In the genomic region with DNA sequence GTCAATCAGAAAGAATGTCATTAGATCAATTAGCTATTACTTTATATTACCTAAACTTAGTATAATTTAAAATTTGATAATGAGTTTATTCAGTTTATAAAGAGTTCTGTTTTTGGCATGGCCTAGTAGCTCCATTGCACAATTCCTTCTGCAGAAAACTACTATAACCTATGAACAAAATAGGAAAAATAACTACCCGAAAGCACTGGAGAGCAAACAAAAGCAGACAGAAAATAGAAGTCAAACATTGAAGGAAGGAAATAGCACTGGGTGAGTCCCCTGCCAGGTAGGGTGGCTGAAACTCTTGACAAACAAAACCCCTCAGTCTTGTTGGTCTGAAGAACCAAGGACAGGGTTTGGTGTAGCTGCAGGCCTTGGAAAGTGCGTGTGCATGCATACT, we compare ENCODE assay signal across 26 cellular contexts.
"Had no signal": no experiment of that assay in that cellular context is flagged by ENCODE, and none has a peak within 500 bp of the region (broad histone marks: within the 10 kb centered on the region; RNA-seq: fewer than 3 reads in every experiment).

No MANE protein-coding gene starts in this region.

- H3K27ac ChIP-seq: heart right ventricle, hepatocyte, lower lobe of right lung, neural progenitor cell, neutrophil, testis, thyroid gland, transverse colon, upper lobe of left lung, vagina had no signal

- H3K27me3 Mint-ChIP-seq: naive thymus-derived CD8-positive, alpha-beta T cell; progenitor cell of endocrine pancreas; stimulated activated naive CD8-positive, alpha-beta T cell treated with anti-CD3 and anti-CD28 coated beads, Interleukin-15, amount 100 ng/mL, for 72 hours had no signal

- DNase-seq: heart right ventricle; islet precursor cell; left ventricle myocardium superior; lower lobe of right lung; mammary epithelial cell; mesenchymal stem cell; naive thymus-derived CD8-positive, alpha-beta T cell; occipital lobe; retina; right cardiac atrium; stimulated activated CD4-positive, alpha-beta T cell treated with anti-CD3 and anti-CD28 coated beads, Interleukin-1b, Interleukin-23, amount 100 ng/mL, for 48 hours; stimulated activated CD4-positive, alpha-beta T cell treated with anti-CD3 and anti-CD28 coated beads, Interleukin-4, amount 100 ng/mL, for 1 hour; stimulated activated naive CD4-positive, alpha-beta T cell treated with Interleukin-2 at 50 U/mL for 16 hours; stimulated activated naive CD8-positive, alpha-beta T cell treated with anti-CD3 and anti-CD28 coated beads, Interleukin-15, amount 100 ng/mL, for 72 hours; testis; thyroid gland; transverse colon; upper lobe of left lung had no signal

- H3K4me3 Mint-ChIP-seq: naive thymus-derived CD8-positive, alpha-beta T cell; nephron; neural progenitor cell; stimulated activated effector memory CD8-positive, alpha-beta T cell treated with anti-CD3 and anti-CD28 coated beads, Interleukin-12 subunit alpha, Interleukin-12 subunit beta, amount 100 ng/mL, for 72 hours; stimulated activated naive CD8-positive, alpha-beta T cell treated with anti-CD3 and anti-CD28 coated beads, Interleukin-15, amount 100 ng/mL, for 72 hours had no signal

- H3K27ac Mint-ChIP-seq: nephron; neural progenitor cell; progenitor cell of endocrine pancreas; stimulated activated effector memory CD8-positive, alpha-beta T cell treated with anti-CD3 and anti-CD28 coated beads, Interleukin-12 subunit alpha, Interleukin-12 subunit beta, amount 100 ng/mL, for 72 hours; stimulated activated naive CD8-positive, alpha-beta T cell treated with anti-CD3 and anti-CD28 coated beads, Interleukin-15, amount 100 ng/mL, for 72 hours had no signal

- H3K4me3 ChIP-seq: heart right ventricle, hepatocyte, lower lobe of right lung, neural progenitor cell, smooth muscle cell, testis, thyroid gland, transverse colon, upper lobe of left lung, vagina had no signal

- H3K4me1 Mint-ChIP-seq: nephron, neural progenitor cell had no signal

- H3K4me1 ChIP-seq: lower lobe of right lung, neural progenitor cell, testis, thyroid gland, vagina had no signal

- ATAC-seq: heart right ventricle; left ventricle myocardium superior; lower lobe of right lung; naive thymus-derived CD8-positive, alpha-beta T cell; right cardiac atrium; stimulated activated effector memory CD8-positive, alpha-beta T cell treated with anti-CD3 and anti-CD28 coated beads, Interleukin-12 subunit alpha, Interleukin-12 subunit beta, amount 100 ng/mL, for 72 hours; stimulated activated naive CD8-positive, alpha-beta T cell treated with anti-CD3 and anti-CD28 coated beads, Interleukin-15, amount 100 ng/mL, for 72 hours had no signal

- H3K27me3 ChIP-seq: heart right ventricle, hepatocyte, neural progenitor cell, neutrophil, testis, thyroid gland, transverse colon, upper lobe of left lung, vagina had no signal

- H3K9me3 ChIP-seq: lower lobe of right lung, neutrophil, testis, thyroid gland, transverse colon, vagina had no signal

- H3K36me3 ChIP-seq: lower lobe of right lung, neural progenitor cell, neutrophil, thyroid gland, vagina had no signal
